In genomic region chr20:24798930-24799705, GRCh38 we compare ENCODE assay signal across 1 cellular context.
TF ChIP-seq lines count a peak whose summit lies in the region.

No MANE protein-coding gene starts in this region.

TF ChIP-seq in GM23338, 12 proteins besides CTCF, POLR2A, EP300 and RAD21 (continued from another document):
- no peak for TF ChIP-seq ZNF462 (CRISPR knock-in tag; IDR thresholded peaks at IDR 0.05)
- no peak for TF ChIP-seq STAT1 (IDR thresholded peaks at IDR 0.05; ENCODE audit: unreplicated experiment)
- TF ChIP-seq ETS1 (IDR thresholded peaks at IDR 0.05): no peak
- TF ChIP-seq ZNF331 (CRISPR knock-in tag; IDR thresholded peaks at IDR 0.05; ENCODE audit: low read depth): no peak
- TF ChIP-seq EZH2phosphoT487 (IDR thresholded peaks at IDR 0.05; ENCODE audit: unreplicated experiment): no peak
- no peak for TF ChIP-seq EZH2 (IDR thresholded peaks at IDR 0.05; ENCODE audit: low read depth, unreplicated experiment)
- TF ChIP-seq REST (IDR thresholded peaks at IDR 0.05; ENCODE audit: unreplicated experiment): no peak
